ENCODE assay signal across 1 cellular context in the genomic region with DNA sequence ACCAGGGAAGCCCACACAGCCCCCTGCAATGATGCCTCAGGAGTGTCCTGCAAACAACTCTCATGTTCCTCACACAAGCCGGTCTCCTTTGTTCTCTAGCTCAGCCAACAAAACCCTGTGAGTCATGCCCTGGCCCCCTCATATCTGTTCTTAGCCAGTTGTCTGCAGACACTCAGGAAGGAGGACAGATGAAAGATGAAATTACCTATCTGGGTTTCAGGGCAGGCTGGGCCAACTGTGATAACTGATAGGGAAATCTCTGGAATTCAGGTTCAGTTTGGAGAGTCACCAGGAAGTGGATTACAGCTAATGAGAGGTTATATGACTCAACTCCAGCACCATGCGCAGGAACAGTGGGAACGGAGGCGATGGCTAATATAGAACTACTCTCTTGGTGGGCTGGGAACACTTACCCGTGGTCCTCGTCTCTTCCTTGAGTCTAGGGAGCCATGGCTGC.
TF ChIP-seq lines count a peak whose summit lies in the region.

No MANE protein-coding gene starts in this region.

TF ChIP-seq in K562, 482 proteins besides CTCF, POLR2A, EP300 and RAD21 (continued from another document and continues in another):
- no peak for TF ChIP-seq ZNF263 (CRISPR knock-in tag; IDR thresholded peaks at IDR 0.05; ENCODE audit: borderline replicate concordance)
- TF ChIP-seq CAMTA2 (CRISPR knock-in tag; conservative IDR thresholded peaks at IDR 0.05): no peak
- TF ChIP-seq DMBX1 (CRISPR knock-in tag; IDR thresholded peaks at IDR 0.05; ENCODE audit: borderline replicate concordance): peak; percentile 91
- no peak for TF ChIP-seq YY1 (IDR thresholded peaks at IDR 0.05; ENCODE audit: borderline replicate concordance in 1 of 3, control insufficient read depth in 1 of 3, extremely low read depth in 1 of 3, insufficient read depth in 3 of 3, insufficient read length in 1 of 3, insufficient replicate concordance in 2 of 3, low read depth in 1 of 3, low read length in 2 of 3)
- TF ChIP-seq NFE2 (IDR thresholded peaks at IDR 0.05; ENCODE audit: low read depth): peak; percentile 70
- TF ChIP-seq CXXC5 (CRISPR knock-in tag; IDR thresholded peaks at IDR 0.05): peak; percentile 58
- TF ChIP-seq NCOA1 (IDR thresholded peaks at IDR 0.05; ENCODE audit: low read depth): peak; percentile 92
- TF ChIP-seq HEY1 (CRISPR knock-in tag; IDR thresholded peaks at IDR 0.05; ENCODE audit: borderline replicate concordance): no peak
- TF ChIP-seq, protein P1, sequence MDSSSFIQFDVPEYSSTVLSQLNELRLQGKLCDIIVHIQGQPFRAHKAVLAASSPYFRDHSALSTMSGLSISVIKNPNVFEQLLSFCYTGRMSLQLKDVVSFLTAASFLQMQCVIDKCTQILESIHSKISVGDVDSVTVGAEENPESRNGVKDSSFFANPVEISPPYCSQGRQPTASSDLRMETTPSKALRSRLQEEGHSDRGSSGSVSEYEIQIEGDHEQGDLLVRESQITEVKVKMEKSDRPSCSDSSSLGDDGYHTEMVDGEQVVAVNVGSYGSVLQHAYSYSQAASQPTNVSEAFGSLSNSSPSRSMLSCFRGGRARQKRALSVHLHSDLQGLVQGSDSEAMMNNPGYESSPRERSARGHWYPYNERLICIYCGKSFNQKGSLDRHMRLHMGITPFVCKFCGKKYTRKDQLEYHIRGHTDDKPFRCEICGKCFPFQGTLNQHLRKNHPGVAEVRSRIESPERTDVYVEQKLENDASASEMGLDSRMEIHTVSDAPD (CRISPR knock-in tag; IDR thresholded peaks at IDR 0.05): no peak
- TF ChIP-seq, protein P2, sequence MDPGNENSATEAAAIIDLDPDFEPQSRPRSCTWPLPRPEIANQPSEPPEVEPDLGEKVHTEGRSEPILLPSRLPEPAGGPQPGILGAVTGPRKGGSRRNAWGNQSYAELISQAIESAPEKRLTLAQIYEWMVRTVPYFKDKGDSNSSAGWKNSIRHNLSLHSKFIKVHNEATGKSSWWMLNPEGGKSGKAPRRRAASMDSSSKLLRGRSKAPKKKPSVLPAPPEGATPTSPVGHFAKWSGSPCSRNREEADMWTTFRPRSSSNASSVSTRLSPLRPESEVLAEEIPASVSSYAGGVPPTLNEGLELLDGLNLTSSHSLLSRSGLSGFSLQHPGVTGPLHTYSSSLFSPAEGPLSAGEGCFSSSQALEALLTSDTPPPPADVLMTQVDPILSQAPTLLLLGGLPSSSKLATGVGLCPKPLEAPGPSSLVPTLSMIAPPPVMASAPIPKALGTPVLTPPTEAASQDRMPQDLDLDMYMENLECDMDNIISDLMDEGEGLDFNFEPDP (CRISPR knock-in tag; IDR thresholded peaks at IDR 0.05): no peak
- TF ChIP-seq PHB (CRISPR knock-in tag; IDR thresholded peaks at IDR 0.05): no peak
- no peak for TF ChIP-seq PCBP2 (IDR thresholded peaks at IDR 0.05; ENCODE audit: low read depth, low read length, poor library complexity, severe bottlenecking)
- peak; percentile 95 for TF ChIP-seq ZEB2 (IDR thresholded peaks at IDR 0.05)
- TF ChIP-seq SIN3A (IDR thresholded peaks at IDR 0.05; ENCODE audit: borderline replicate concordance in 2 of 2, control insufficient read depth in 1 of 2, low read depth in 2 of 2, low read length in 2 of 2): no peak
- TF ChIP-seq ZNF274 (IDR thresholded peaks at IDR 0.05; ENCODE audit: borderline replicate concordance, low read depth, low read length): peak; percentile 74; the same call in 1 of the 2 replicates
- TF ChIP-seq FOXJ3 (CRISPR knock-in tag; IDR thresholded peaks at IDR 0.05): no peak
- no peak for TF ChIP-seq BRCA1 (IDR thresholded peaks at IDR 0.05)
- TF ChIP-seq BRCA1 (CRISPR knock-in tag; IDR thresholded peaks at IDR 0.05): no peak
- TF ChIP-seq ESRRA (IDR thresholded peaks at IDR 0.05; ENCODE audit: borderline replicate concordance, low read depth): no peak
- no peak for TF ChIP-seq IRF2 (CRISPR knock-in tag; IDR thresholded peaks at IDR 0.05)
- TF ChIP-seq ZNF586 (CRISPR knock-in tag; conservative IDR thresholded peaks at IDR 0.05): no peak
- TF ChIP-seq ZNF764 (CRISPR knock-in tag; IDR thresholded peaks at IDR 0.05; ENCODE audit: low read depth): no peak
- no peak for TF ChIP-seq POLR2B (IDR thresholded peaks at IDR 0.05; ENCODE audit: low read depth, partially characterized antibody)
- no peak for TF ChIP-seq HSF4 (CRISPR knock-in tag; IDR thresholded peaks at IDR 0.05; ENCODE audit: borderline replicate concordance)
- peak; percentile 62; the same call in 1 of the 2 replicates for TF ChIP-seq NFRKB (IDR thresholded peaks at IDR 0.05; ENCODE audit: low read depth)
- TF ChIP-seq MITF (IDR thresholded peaks at IDR 0.05): peak; percentile 35; the same call in 1 of the 2 replicates
- TF ChIP-seq SMAD2 (IDR thresholded peaks at IDR 0.05; ENCODE audit: low read depth, low read length): no peak
- TF ChIP-seq C11orf30 (IDR thresholded peaks at IDR 0.05; ENCODE audit: low read depth): no peak
- TF ChIP-seq ASH1L (IDR thresholded peaks at IDR 0.05; ENCODE audit: borderline replicate concordance, low read depth, partially characterized antibody): peak; percentile 34
- TF ChIP-seq TFE3 (CRISPR knock-in tag; IDR thresholded peaks at IDR 0.05): no peak
- no peak for TF ChIP-seq TAF7 (tag; IDR thresholded peaks at IDR 0.05)
- TF ChIP-seq KLF16 (IDR thresholded peaks at IDR 0.05): peak; percentile 98
- TF ChIP-seq PPARD (CRISPR knock-in tag; IDR thresholded peaks at IDR 0.05): no peak
- no peak for TF ChIP-seq MXI1 (IDR thresholded peaks at IDR 0.05; ENCODE audit: low read depth, low read length)
- TF ChIP-seq SAFB2 (IDR thresholded peaks at IDR 0.05; ENCODE audit: borderline replicate concordance, low read depth, low read length, severe bottlenecking): no peak
- no peak for TF ChIP-seq ZNF174 (CRISPR knock-in tag; IDR thresholded peaks at IDR 0.05)
- TF ChIP-seq NFE2L1 (tag; IDR thresholded peaks at IDR 0.05; ENCODE audit: borderline replicate concordance, low read depth): no peak
- no peak for TF ChIP-seq HNRNPH1 (optimal IDR thresholded peaks at IDR 0.05; ENCODE audit: low read depth, low read length)
- peak; percentile 100 for TF ChIP-seq CBFA2T3 (IDR thresholded peaks at IDR 0.05)
- no peak for TF ChIP-seq POLR2AphosphoS2 (IDR thresholded peaks at IDR 0.05; ENCODE audit: low read length)
- TF ChIP-seq RB1 (IDR thresholded peaks at IDR 0.05; ENCODE audit: low read depth): no peak; the same call in 1 of the 2 replicates
- peak; percentile 80 for TF ChIP-seq ILF3 (IDR thresholded peaks at IDR 0.05; ENCODE audit: borderline replicate concordance)
- TF ChIP-seq LEF1 (IDR thresholded peaks at IDR 0.05): peak; percentile 99
- TF ChIP-seq SIRT6 (IDR thresholded peaks at IDR 0.05; ENCODE audit: low read depth, low read length): no peak
- no peak for TF ChIP-seq TSHZ1 (CRISPR knock-in tag; IDR thresholded peaks at IDR 0.05)
- peak; percentile 61; the same call in 1 of the 2 replicates for TF ChIP-seq ZNF589 (CRISPR knock-in tag; IDR thresholded peaks at IDR 0.05; ENCODE audit: low read depth)
- TF ChIP-seq ATF7 (IDR thresholded peaks at IDR 0.05): peak; percentile 82
- TF ChIP-seq, protein P3, sequence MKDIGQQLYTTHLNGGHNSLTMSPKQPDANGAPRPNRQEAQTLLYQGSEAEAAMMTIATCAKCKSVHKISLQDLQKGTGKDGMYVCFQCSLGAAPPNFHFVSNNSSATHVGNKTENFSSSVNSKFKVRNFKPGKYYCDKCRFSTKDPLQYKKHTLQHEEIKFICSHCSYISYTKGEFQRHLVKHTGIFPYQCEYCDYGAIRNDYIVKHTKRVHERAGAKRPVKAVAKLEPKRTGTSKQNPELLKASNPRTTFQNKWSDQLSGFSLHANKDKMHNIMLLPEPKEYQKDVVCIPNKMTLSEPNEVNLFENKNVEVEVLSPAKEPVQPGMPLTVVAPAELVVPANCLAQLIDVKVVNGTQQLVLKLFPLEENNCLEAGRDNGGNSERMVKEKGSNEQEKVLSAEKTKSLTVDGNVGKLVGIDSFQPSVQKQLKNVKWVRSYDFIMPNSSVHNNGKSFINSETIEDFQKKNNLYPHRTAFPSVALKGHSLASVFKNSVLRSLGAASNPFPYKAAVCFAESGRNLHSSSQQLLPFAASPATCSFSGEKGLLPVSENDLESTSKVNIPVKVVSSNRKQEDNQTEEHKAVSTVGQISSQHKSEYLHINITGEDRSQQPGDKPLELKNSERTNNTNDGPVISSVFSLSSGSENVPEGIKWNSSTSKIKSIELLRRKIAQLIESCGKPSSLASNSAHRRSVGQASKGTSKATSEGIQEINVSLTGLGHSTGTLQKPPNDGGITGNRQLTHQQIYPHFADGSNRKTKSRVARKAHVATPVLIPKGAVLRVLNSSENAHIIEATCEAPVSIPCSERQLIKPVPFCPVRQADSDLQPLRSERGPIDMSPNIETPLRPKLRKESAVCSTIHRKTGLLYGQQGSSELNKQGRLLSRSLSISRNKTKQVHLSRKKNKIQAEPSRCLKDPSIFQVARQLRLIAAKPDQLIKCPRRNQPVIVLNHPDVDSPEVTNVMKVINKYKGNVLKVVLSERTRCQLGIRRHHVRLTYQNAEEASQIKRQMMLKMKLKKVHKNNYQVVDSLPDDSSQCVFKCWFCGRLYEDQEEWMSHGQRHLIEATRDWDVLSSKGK (CRISPR knock-in tag; IDR thresholded peaks at IDR 0.05): no peak
- TF ChIP-seq CBX3 (IDR thresholded peaks at IDR 0.05; ENCODE audit: borderline replicate concordance in 1 of 2, low read length in 2 of 2): peak in 1 of 2 experiments; percentile 26; a peak in 1 of 3 replicates
- peak; percentile 80 for TF ChIP-seq DACH1 (IDR thresholded peaks at IDR 0.05; ENCODE audit: partially characterized antibody)
- peak; percentile 66 for TF ChIP-seq TAF1 (IDR thresholded peaks at IDR 0.05; ENCODE audit: control insufficient read depth, extremely low read depth, insufficient read depth, low read length, severe bottlenecking)
- peak; percentile 92 for TF ChIP-seq RNF2 (IDR thresholded peaks at IDR 0.05)
- no peak for TF ChIP-seq CREB3 (tag; conservative IDR thresholded peaks at IDR 0.05; ENCODE audit: low read depth)
- TF ChIP-seq STAT5A (IDR thresholded peaks at IDR 0.05; ENCODE audit: borderline replicate concordance, low read length): peak; percentile 98
- TF ChIP-seq PKNOX1 (IDR thresholded peaks at IDR 0.05): no peak
